Comparison of ENCODE assay signal across 9 cellular contexts in genomic region chr3:195258449-195259145, GRCh38. TPM values are rescaled to one million over a fixed set of nuclear protein-coding genes. Genes with fewer than 3 reads are reported as not detected.
DNase-seq lines count a peak whose midpoint lies in the region; ATAC-seq, FAIRE-seq and TF ChIP-seq lines count a peak whose summit lies in the region.
"Had no signal": no experiment of that assay in that cellular context is flagged by ENCODE, and none has a peak within 500 bp of the region (broad histone marks: within the 10 kb centered on the region; RNA-seq: fewer than 3 reads in every experiment).

No MANE protein-coding gene starts in this region.

- H3K4me3 ChIP-seq in CD8-positive, alpha-beta T cell (ENCODE audit: low read depth, low read length): no peak overlapping the region
- no peak overlapping the region for H3K4me3 ChIP-seq in bronchial epithelial cell (ENCODE audit: low read depth, low read length)

- H3K9me3 ChIP-seq in CD8-positive, alpha-beta T cell (ENCODE audit: low read length): no peaks in the 10 kb centered on the region

- peak overlapping the region; percentile 83 for H3K27ac Mint-ChIP-seq in CD8-positive, alpha-beta T cell
- peak overlapping the region; percentile 80 to 94 (median 90) for H3K27ac Mint-ChIP-seq in naive thymus-derived CD8-positive, alpha-beta T cell

- TF ChIP-seq CTCF in CD8-positive, alpha-beta T cell (IDR thresholded peaks at IDR 0.05): no peak
- no peak for TF ChIP-seq CTCF in bronchial epithelial cell (IDR thresholded peaks at IDR 0.05; ENCODE audit: insufficient read depth, low read length, severe bottlenecking)

- H3K4me1 Mint-ChIP-seq in CD8-positive, alpha-beta T cell (ENCODE audit: low read depth): peaks cover 18% of the 10 kb centered on the region
- H3K4me1 Mint-ChIP-seq in naive thymus-derived CD8-positive, alpha-beta T cell: peaks cover 20 to 42% (median 34%) of the 10 kb centered on the region in 4 donors

- intact Hi-C loops in CD8-positive, alpha-beta T cell (cut with DNase I, micrococcal nuclease): loop anchor here (1.0 to 5.0 kb wide), 3 partner anchors 151 to 256 kb away; no protein-coding TSS in a partner anchor

- ATAC-seq in CD8-positive, alpha-beta T cell: no peak
- no peak for ATAC-seq in naive thymus-derived CD8-positive, alpha-beta T cell
- ATAC-seq in HG03280 (IDR thresholded peaks at IDR 0.05; ENCODE audit: unreplicated experiment) (no peak), GM21360 (IDR thresholded peaks at IDR 0.05; ENCODE audit: unreplicated experiment) (no peak), GM21786 (IDR thresholded peaks at IDR 0.05; ENCODE audit: unreplicated experiment) (no peak), HG03039 (IDR thresholded peaks at IDR 0.05; ENCODE audit: unreplicated experiment) (no peak)

- H3K27ac ChIP-seq in CD8-positive, alpha-beta T cell (ENCODE audit: low read depth, low read length): peak overlapping the region; percentile 60

- FAIRE-seq in bronchial epithelial cell (lab: Jason Lieb, UNC): no peak

- peaks cover 32% of the 10 kb centered on the region for H3K4me1 ChIP-seq in CD8-positive, alpha-beta T cell (ENCODE audit: insufficient read depth, low read length)

- no peaks in the 10 kb centered on the region for H3K36me3 ChIP-seq in CD8-positive, alpha-beta T cell (ENCODE audit: insufficient read depth, low read length)
- H3K36me3 ChIP-seq in bronchial epithelial cell (ENCODE audit: control insufficient read depth, insufficient read depth, low read length): no peaks in the 10 kb centered on the region

- DNase-seq in CD8-positive, alpha-beta T cell: peak in 1 of 7 experiments; percentile 53
- DNase-seq in NCI-H1694 treated with DMSO at 0.1 percent for 48 hours (lab: John Stamatoyannopoulos, UW) (peak; percentile 49), bronchial epithelial cell (ENCODE audit: low read depth) (peak; percentile 46)
- DNase-seq in naive thymus-derived CD8-positive, alpha-beta T cell: peak in 2 of 10 donors; percentile 21 to 30
- DNase-seq: activated naive CD4-positive, alpha-beta T cell had no signal

- POLR2A ChIA-PET in CD8-positive, alpha-beta T cell (lab: Charles Lee): interaction anchor here (0.8 to 2.7 kb wide), 3 partner anchors 573 to 587 kb away, joined by 3 to 12 read pairs (median 4); partner anchors contain the start of genes FAM43A and LSG1
- POLR2A ChIA-PET in naive thymus-derived CD8-positive, alpha-beta T cell (lab: Charles Lee): interaction anchor here (0.8 to 1.4 kb wide), 6 partner anchors 8 to 614 kb away, joined by 3 to 8 read pairs (median 4); partner anchors contain the start of gene XXYLT1

- CTCF ChIA-PET in CD8-positive, alpha-beta T cell (lab: Charles Lee): interaction anchor here (1.2 to 7.5 kb wide), 4 partner anchors 152 to 587 kb away, joined by 5 to 48 read pairs (median 13); partner anchors contain the start of gene LSG1

- H3K27me3 ChIP-seq in CD8-positive, alpha-beta T cell (ENCODE audit: insufficient read depth, low read length): no peaks in the 10 kb centered on the region
- H3K27me3 ChIP-seq in bronchial epithelial cell (ENCODE audit: control insufficient read depth, insufficient read depth, low read length): no peaks in the 10 kb centered on the region

- H3K27me3 Mint-ChIP-seq in CD8-positive, alpha-beta T cell (ENCODE audit: low read depth): no peaks in the 10 kb centered on the region
- no peaks in the 10 kb centered on the region for H3K27me3 Mint-ChIP-seq in naive thymus-derived CD8-positive, alpha-beta T cell

- H3K9me3 Mint-ChIP-seq in CD8-positive, alpha-beta T cell: no peaks in the 10 kb centered on the region
- no peaks in the 10 kb centered on the region for H3K9me3 Mint-ChIP-seq in naive thymus-derived CD8-positive, alpha-beta T cell

- peak overlapping the region; percentile 72 for H3K4me3 Mint-ChIP-seq in CD8-positive, alpha-beta T cell
- peak overlapping the region; percentile 26 to 76 (median 48) for H3K4me3 Mint-ChIP-seq in naive thymus-derived CD8-positive, alpha-beta T cell

- no peaks in the 10 kb centered on the region for H3K36me3 Mint-ChIP-seq in CD8-positive, alpha-beta T cell
- no peaks in the 10 kb centered on the region for H3K36me3 Mint-ChIP-seq in naive thymus-derived CD8-positive, alpha-beta T cell

RNA-seq across cellular contexts. Expression of gene XXYLT1, which starts 12.4 kb away (rescaled TPM):
- 1 to 10 TPM; 3.7 to 4.3 TPM for total RNA-seq in CD8-positive, alpha-beta T cell
- total RNA-seq in bronchial epithelial cell: 10.2 and 10.5 TPM in 2 replicates
- total RNA-seq in naive thymus-derived CD8-positive, alpha-beta T cell: 1 to 10 TPM; 5.4 to 5.6 TPM
- 1 to 10 TPM; 6.3 to 8.3 (median 7.2) TPM for polyA plus RNA-seq in naive thymus-derived CD8-positive, alpha-beta T cell
